In genomic region chr11:17263803-17264202, GRCh38 we compare ENCODE assay signal across 17 cellular contexts. TPM values are rescaled to one million over a fixed set of nuclear protein-coding genes. Genes with fewer than 3 reads are reported as not detected.
DNase-seq lines count a peak whose midpoint lies in the region; ATAC-seq, FAIRE-seq and TF ChIP-seq lines count a peak whose summit lies in the region.
"Had no signal": no experiment of that assay in that cellular context is flagged by ENCODE, and none has a peak within 500 bp of the region (broad histone marks: within the 10 kb centered on the region; RNA-seq: fewer than 3 reads in every experiment).

No MANE protein-coding gene starts in this region.

- POLR2A ChIA-PET in A673 (lab: Charles Lee; ENCODE audit: low non-redundant PET): no interaction called here
- POLR2A ChIA-PET in HEK293 (lab: Yijun Ruan, JAX): no interaction called here
- POLR2A ChIA-PET in SK-N-SH (lab: Yijun Ruan, JAX): no interaction called here
- POLR2A ChIA-PET in CD8-positive, alpha-beta memory T cell (lab: Charles Lee): no interaction called here

- H3K4me1 Mint-ChIP-seq in CD8-positive, alpha-beta memory T cell: peaks cover 0 to 4% (median 1%) of the 10 kb centered on the region in 3 donors

- FAIRE-seq in kidney (lab: Jason Lieb, UNC): no peak
- FAIRE-seq: GM19239 had no signal

- no peaks in the 10 kb centered on the region for H4K20me1 ChIP-seq in SK-N-SH (ENCODE audit: insufficient read depth)

- no peaks in the 10 kb centered on the region for H3K9me3 ChIP-seq in A673 (ENCODE audit: low read depth, low read length, poor library complexity, severe bottlenecking)
- no peaks in the 10 kb centered on the region for H3K9me3 ChIP-seq in HEK293 (ENCODE audit: control insufficient read depth, insufficient read depth, low read depth, low read length)
- H3K9me3 ChIP-seq in SK-N-SH: no peaks in the 10 kb centered on the region
- no peaks in the 10 kb centered on the region for H3K9me3 ChIP-seq in CD8-positive, alpha-beta memory T cell (ENCODE audit: low read length)
- H3K9me3 ChIP-seq in kidney (ENCODE audit: control insufficient read depth in 1 of 2, low read length in 2 of 2): no peaks in the 10 kb centered on the region
- H3K9me3 ChIP-seq: adrenal gland had no signal

- no peaks in the 10 kb centered on the region for H3K9me2 ChIP-seq in SK-N-SH

- no peak overlapping the region for H3K27ac ChIP-seq in A673 (ENCODE audit: low read depth, low read length, poor library complexity, severe bottlenecking)
- H3K27ac ChIP-seq in HEK293 (ENCODE audit: extremely low read depth, low read depth, low read length): no peak overlapping the region
- no peak overlapping the region for H3K27ac ChIP-seq in SK-N-SH (ENCODE audit: low read depth in 2 of 2, low read length in 1 of 2)
- no peak overlapping the region for H3K27ac ChIP-seq in CD8-positive, alpha-beta memory T cell (ENCODE audit: low read depth, low read length)
- no peak overlapping the region for H3K27ac ChIP-seq in kidney (ENCODE audit: low read depth in 2 of 2, low read length in 2 of 2)
- H3K27ac ChIP-seq: adrenal gland, dorsolateral prefrontal cortex had no signal

- H3K79me2 ChIP-seq in SK-N-SH (ENCODE audit: insufficient read depth): no peaks in the 10 kb centered on the region

- DNase-seq in A673 (ENCODE audit: low spot score) (peak; percentile 11), SK-N-SH (no peak), fibroblast of peridontal ligament (ENCODE audit: extremely low read depth) (peak; percentile 51), DMS153 treated with DMSO at 0.1 percent for 48 hours (lab: John Stamatoyannopoulos, UW; ENCODE audit: unreplicated experiment) (no peak), kidney (no peak)
- DNase-seq in CD8-positive, alpha-beta memory T cell: no peak
- DNase-seq: activated CD4-positive, alpha-beta T cell treated with anti-CD3 and anti-CD28 coated beads for 4 hours; activated T-cell treated with anti-CD3 and anti-CD28 coated beads, Interleukin-2, amount 50 U/mL, for 48 hours; adrenal gland; AML-193; dorsolateral prefrontal cortex; NCI-H1694; NCI-H524 treated with DMSO at 0.1 percent for 48 hours; RPMI8226 had no signal

- no TSS peak for BruUV-seq in A673 (replicated peaks; lab: Mats Ljungman, UMichigan)

- no peaks in the 10 kb centered on the region for H3K27me3 ChIP-seq in A673 (replicated peaks; ENCODE audit: insufficient read depth, low read depth, low read length, poor library complexity)
- no peaks in the 10 kb centered on the region for H3K27me3 ChIP-seq in SK-N-SH (ENCODE audit: insufficient read depth)
- H3K27me3 ChIP-seq in CD8-positive, alpha-beta memory T cell (ENCODE audit: insufficient read depth, low read length, poor library complexity, severe bottlenecking): no peaks in the 10 kb centered on the region
- H3K27me3 ChIP-seq: adrenal gland, dorsolateral prefrontal cortex had no signal

- H3K4me3 Mint-ChIP-seq in CD8-positive, alpha-beta memory T cell: no peak overlapping the region

- no peak for TF ChIP-seq CTCF in A673 (conservative IDR thresholded peaks at IDR 0.05; ENCODE audit: low read depth, low read length)
- TF ChIP-seq CTCF in HEK293 (tag by site-specific recombination; IDR thresholded peaks at IDR 0.05): no peak
- TF ChIP-seq CTCF in SK-N-SH (IDR thresholded peaks at IDR 0.05): no peak
- TF ChIP-seq CTCF in kidney (IDR thresholded peaks at IDR 0.05; ENCODE audit: borderline replicate concordance, extremely low read depth, insufficient read depth): no peak

- TF ChIP-seq EP300 in SK-N-SH (IDR thresholded peaks at IDR 0.05; ENCODE audit: borderline replicate concordance in 1 of 2, low read depth in 1 of 2, low read length in 1 of 2): no peak

- TF ChIP-seq RAD21 in SK-N-SH (IDR thresholded peaks at IDR 0.05; ENCODE audit: low read length): no peak

- H3K9ac ChIP-seq in SK-N-SH (no peak overlapping the region), kidney (ENCODE audit: low read length in 2 of 2) (no peak overlapping the region)

- H3K36me3 Mint-ChIP-seq in CD8-positive, alpha-beta memory T cell: no peaks in the 10 kb centered on the region

- H3K4me2 ChIP-seq in SK-N-SH: no peak overlapping the region

- 69% methylated on average over 1 of the region's 1 CpG for WGBS in SK-N-SH (ENCODE audit: low lambda C conversion rate)

- peak overlapping the region in 1 of 8 donors; percentile 25 for H3K27ac Mint-ChIP-seq in CD8-positive, alpha-beta memory T cell

- H2AFZ ChIP-seq in SK-N-SH (ENCODE audit: low read depth): no peak overlapping the region

- H3K4me3 ChIP-seq in A673 (ENCODE audit: low read depth, low read length, poor library complexity, severe bottlenecking) (no peak overlapping the region), HEK293 (ENCODE audit: low read depth, low read length) (no peak overlapping the region), SK-N-SH (ENCODE audit: low read depth in 2 of 2, low read length in 1 of 2) (no peak overlapping the region), kidney (ENCODE audit: low read length in 2 of 2) (no peak overlapping the region)
- H3K4me3 ChIP-seq in CD8-positive, alpha-beta memory T cell (ENCODE audit: low read length): no peak overlapping the region
- H3K4me3 ChIP-seq: adrenal gland, dorsolateral prefrontal cortex had no signal

- H3K27me3 Mint-ChIP-seq in CD8-positive, alpha-beta memory T cell: no peaks in the 10 kb centered on the region

- no peaks in the 10 kb centered on the region for H3K4me1 ChIP-seq in A673 (ENCODE audit: insufficient read depth, low read length, poor library complexity, severe bottlenecking)
- H3K4me1 ChIP-seq in HEK293 (ENCODE audit: control insufficient read depth, insufficient read depth, low read length): no peaks in the 10 kb centered on the region
- no peaks in the 10 kb centered on the region for H3K4me1 ChIP-seq in SK-N-SH (ENCODE audit: control insufficient read depth in 1 of 2, insufficient read depth in 2 of 2, low read depth in 1 of 2, low read length in 1 of 2)
- no peaks in the 10 kb centered on the region for H3K4me1 ChIP-seq in CD8-positive, alpha-beta memory T cell (ENCODE audit: insufficient read depth, low read length)
- no peaks in the 10 kb centered on the region for H3K4me1 ChIP-seq in kidney (ENCODE audit: control insufficient read depth in 1 of 2, insufficient read depth in 1 of 2, low read depth in 1 of 2, low read length in 2 of 2)
- H3K4me1 ChIP-seq: adrenal gland had no signal

- H3K36me3 ChIP-seq in A673 (ENCODE audit: insufficient read depth, low read length, poor library complexity, severe bottlenecking) (no peaks in the 10 kb centered on the region), HEK293 (ENCODE audit: control insufficient read depth in 2 of 2, insufficient read depth in 1 of 2, low read length in 2 of 2) (no peaks in the 10 kb centered on the region), SK-N-SH (replicated peaks in 1 of 2; ENCODE audit: control insufficient read depth in 1 of 2, insufficient read depth in 2 of 2, low read length in 1 of 2) (no peaks in the 10 kb centered on the region), kidney (ENCODE audit: control insufficient read depth in 1 of 2, insufficient read depth in 2 of 2, low read length in 2 of 2) (no peaks in the 10 kb centered on the region)
- H3K36me3 ChIP-seq in CD8-positive, alpha-beta memory T cell (ENCODE audit: insufficient read depth, low read length): no peaks in the 10 kb centered on the region
- H3K36me3 ChIP-seq: adrenal gland had no signal

- intact Hi-C loops in A673 (cut with micrococcal nuclease; ENCODE audit: unreplicated experiment) (no loop called here), kidney (cut with DNase I) (no loop called here)

- H3F3A ChIP-seq in SK-N-SH (replicated peaks; ENCODE audit: insufficient read depth): peaks cover 3% of the 10 kb centered on the region

- no peak for ATAC-seq in GM18502 (IDR thresholded peaks at IDR 0.05; ENCODE audit: poor library complexity, unreplicated experiment)

- CTCF ChIA-PET in A673 (lab: Charles Lee) (no interaction called here), HEK293 (lab: Yijun Ruan, JAX) (interaction anchor here (0.6 to 0.7 kb wide), 2 partner anchors 264 to 467 kb away, joined by 3 read pairs; no protein-coding TSS in a partner anchor), SK-N-SH (lab: Yijun Ruan, JAX) (interaction anchor here (1.0 kb wide), 1 partner anchor 165 kb away, joined by 3 read pairs; no protein-coding TSS in a partner anchor)
- CTCF ChIA-PET in CD8-positive, alpha-beta memory T cell (lab: Charles Lee): no interaction called here

- H3K9me3 Mint-ChIP-seq in CD8-positive, alpha-beta memory T cell: no peaks in the 10 kb centered on the region

TF ChIP-seq in HEK293, 187 proteins besides CTCF, POLR2A, EP300 and RAD21 (continues in another document):
- peak; percentile 51; the same call in 1 of the 2 replicates for TF ChIP-seq ZNF629 (tag by site-specific recombination; IDR thresholded peaks at IDR 0.05)
- peak; percentile 45; the same call in 1 of the 2 replicates for TF ChIP-seq OSR2 (tag by site-specific recombination; IDR thresholded peaks at IDR 0.05)
- TF ChIP-seq ZEB2 (tag by site-specific recombination; IDR thresholded peaks at IDR 0.05): 0 out of 2 replicates have a peak, but pooled peaks have one; percentile 26
- no peak for TF ChIP-seq ZNF510 (tag by site-specific recombination; IDR thresholded peaks at IDR 0.05; ENCODE audit: insufficient replicate concordance)

TF ChIP-seq in SK-N-SH, 30 proteins besides CTCF, POLR2A, EP300 and RAD21:
- no peak for TF ChIP-seq EZH2phosphoT487 (IDR thresholded peaks at IDR 0.05; ENCODE audit: borderline replicate concordance, low read depth)
- peak; percentile 42 for TF ChIP-seq JUND (IDR thresholded peaks at IDR 0.05)
- TF ChIP-seq FOSL2 (IDR thresholded peaks at IDR 0.05; ENCODE audit: borderline replicate concordance, low read depth): peak; percentile 56; the same call in 1 of the 2 replicates
TF ChIP-seq in SK-N-SH: peak in this region for 2.

RNA-seq across cellular contexts. Expression of gene NUCB2, which starts 12.7 kb away (rescaled TPM):
- total RNA-seq in A673 (2021) (39.6 and 46.2 TPM in 2 replicates), kidney (73.0 TPM)
- polyA plus RNA-seq in SK-N-SH (2012; rRNA removed) (23.9 and 25.0 TPM in 2 replicates), kidney (ENCODE audit: insufficient read depth, low read depth, low replicate concordance) (93.5 TPM)
- polyA plus RNA-seq in SK-N-SH (2012; cell fraction: cytosol; rRNA removed): 34.5 and 53.2 TPM in 2 replicates
- polyA plus RNA-seq in SK-N-SH (2012; cell fraction: nucleus; rRNA removed): 8.0 and 16.6 TPM in 2 replicates
- total RNA-seq in CD8-positive, alpha-beta memory T cell: 10 to 100 TPM; 30.3 to 33.3 TPM
- 218 TPM for polyA plus RNA-seq in CD8-positive, alpha-beta memory T cell

RNA-seq across cellular contexts. Expression of gene PIK3C2A, which starts 56.0 kb away (rescaled TPM):
- total RNA-seq in A673 (2021) (43.8 and 44.2 TPM in 2 replicates), kidney (107 TPM)
- polyA plus RNA-seq in SK-N-SH (2012; rRNA removed) (9.3 and 13.3 TPM in 2 replicates), kidney (ENCODE audit: insufficient read depth, low read depth, low replicate concordance) (9.8 TPM)
- 13.8 and 15.6 TPM in 2 replicates for polyA plus RNA-seq in SK-N-SH (2012; cell fraction: cytosol; rRNA removed)
- polyA plus RNA-seq in SK-N-SH (2012; cell fraction: nucleus; rRNA removed): 7.8 and 19.2 TPM in 2 replicates
- 10 to 100 TPM; 30.4 to 33.0 TPM for total RNA-seq in CD8-positive, alpha-beta memory T cell
- 8.1 TPM for polyA plus RNA-seq in CD8-positive, alpha-beta memory T cell

Comparison
In these comparisons a context has a peak if more than half of its experiments do, and no peak if none do; other contexts are left out.
1. DNase-seq: peak in A673 (single experiment) and fibroblast of peridontal ligament (single experiment); none in SK-N-SH (single experiment), CD8-positive, alpha-beta memory T cell (0 of 5), DMS153 treated with DMSO at 0.1 percent for 48 hours (single experiment) and kidney (single experiment).
2. CTCF ChIA-PET loops: an anchor here in HEK293 (0.6 to 0.7 kb wide) and SK-N-SH (1.0 kb wide); none called in A673 and CD8-positive, alpha-beta memory T cell.